Comparison of ENCODE assay signal across 1 cellular context in genomic region chr9:136545966-136546696, GRCh38.
TF ChIP-seq lines count a peak whose summit lies in the region.

NOTCH1 (minus strand) TSS chr9:136546048; CDS start chr9:136545786, 262 bp downstream.

TF ChIP-seq in H1, 55 proteins besides CTCF, POLR2A, EP300 and RAD21 (continued from another document):
- TF ChIP-seq ATF2 (IDR thresholded peaks at IDR 0.05; ENCODE audit: low read length) (no peak), TEAD4 (IDR thresholded peaks at IDR 0.05; ENCODE audit: low read depth, low read length) (no peak), CREB1 (IDR thresholded peaks at IDR 0.05) (no peak), SUZ12 (IDR thresholded peaks at IDR 0.05; ENCODE audit: low read length) (no peak), TAF1 (IDR thresholded peaks at IDR 0.05; ENCODE audit: low read depth, low read length) (peak; percentile 59; the same call in 1 of the 2 replicates), JUND (IDR thresholded peaks at IDR 0.05; ENCODE audit: low read length) (no peak), RNF2 (IDR thresholded peaks at IDR 0.05; ENCODE audit: borderline replicate concordance, low read depth, low read length, missing control alignments, poor library complexity, severe bottlenecking) (no peak), ZNF274 (IDR thresholded peaks at IDR 0.05; ENCODE audit: borderline replicate concordance, extremely low read depth, low read length) (no peak), POU5F1 (IDR thresholded peaks at IDR 0.05; ENCODE audit: low read depth, low read length) (0 out of 2 replicates have a peak, but pooled peaks have one; percentile 44), CTBP2 (IDR thresholded peaks at IDR 0.05; ENCODE audit: borderline replicate concordance, insufficient read depth, insufficient read length, low read length) (peak; percentile 71), YY1 (IDR thresholded peaks at IDR 0.05; ENCODE audit: low read depth, low read length) (no peak), POLR2AphosphoS5 (IDR thresholded peaks at IDR 0.05; ENCODE audit: low read depth, low read length) (no peak), CHD2 (IDR thresholded peaks at IDR 0.05; ENCODE audit: low read length) (peak; percentile 82), CHD1 (IDR thresholded peaks at IDR 0.05; ENCODE audit: low read depth, low read length) (no peak), NANOG (IDR thresholded peaks at IDR 0.05; ENCODE audit: insufficient read depth, low read depth, low read length, poor library complexity, severe bottlenecking) (no peak), JUN (IDR thresholded peaks at IDR 0.05; ENCODE audit: low read depth, low read length) (no peak), EGR1 (IDR thresholded peaks at IDR 0.05; ENCODE audit: borderline replicate concordance, low read depth, low read length) (no peak), USF2 (IDR thresholded peaks at IDR 0.05; ENCODE audit: low read length) (no peak), HDAC2 (IDR thresholded peaks at IDR 0.05; ENCODE audit: borderline replicate concordance in 1 of 2, low read depth in 2 of 2, low read length in 2 of 2) (0 out of 4 replicates have a peak, but pooled peaks of 1 of the 2 experiments have one; percentile 11), PHF8 (conservative IDR thresholded peaks at IDR 0.05; ENCODE audit: low read depth, low read length) (no peak; the same call in 1 of the 2 replicates), GABPA (IDR thresholded peaks at IDR 0.05; ENCODE audit: borderline replicate concordance, insufficient read depth, low read length) (peak; percentile 7; the same call in 1 of the 2 replicates), TBP (IDR thresholded peaks at IDR 0.05; ENCODE audit: low read depth, low read length) (peak; percentile 42), HDAC6 (IDR thresholded peaks at IDR 0.05; ENCODE audit: low read depth, low read length) (no peak), SIN3A (conservative IDR thresholded peaks at IDR 0.05 in 1 of 2, IDR thresholded peaks at IDR 0.05 in 1 of 2; ENCODE audit: low read depth in 1 of 2, low read length in 2 of 2) (peak in 1 of 2 experiments; percentile 47; a peak in 1 of 4 replicates), CEBPB (IDR thresholded peaks at IDR 0.05; ENCODE audit: low read depth, low read length) (no peak), BACH1 (IDR thresholded peaks at IDR 0.05; ENCODE audit: low read length) (peak; percentile 82), CHD7 (IDR thresholded peaks at IDR 0.05; ENCODE audit: insufficient replicate concordance, low read length) (no peak), RFX5 (IDR thresholded peaks at IDR 0.05; ENCODE audit: borderline replicate concordance, low read depth, low read length) (no peak), SRF (IDR thresholded peaks at IDR 0.05; ENCODE audit: low read depth, low read length) (no peak)
